ENCODE assay signal across 33 cellular contexts in genomic region chr19:56956503-56957226, GRCh38.
"Had no signal": no experiment of that assay in that cellular context is flagged by ENCODE, and none has a peak within 500 bp of the region (broad histone marks: within the 10 kb centered on the region; RNA-seq: fewer than 3 reads in every experiment).

No MANE protein-coding gene starts in this region.

- H2AFZ ChIP-seq: PC-9 had no signal

- ATAC-seq: Panc1, Right ventricle myocardium inferior, SK-N-SH treated with all-trans-retinoic acid at 6 μM for 48 hours, T-cell had no signal

- H3K4me1 Mint-ChIP-seq: T-cell had no signal

- DNase-seq: Karpas-422, KBM-7, MG63, NCI-H1048, NCI-H1092 treated with DMSO at 0.1 percent for 48 hours, NCI-H1105 treated with DMSO at 0.1 percent for 48 hours, NCI-H1436, NCI-H146, NCI-H1694, NCI-H187, NCI-H1930, NCI-H2029 treated with DMSO at 0.1 percent for 48 hours, NCI-H2081 treated with DMSO at 0.1 percent for 48 hours, NCI-H2107, NCI-H2171, NCI-H345, NCI-H446, NCI-H510A treated with DMSO at 0.1 percent for 48 hours, NCI-H524 treated with DMSO at 0.1 percent for 48 hours, NCI-H526 treated with DMSO at 0.1 percent for 48 hours, NCI-H774, PC-9, SHP77, SIG-M5, SJCRH30, T-cell had no signal

- H3K9me3 ChIP-seq: MG63, SJCRH30 had no signal

- H3K27me3 ChIP-seq: MG63, SJCRH30 had no signal

- H3K4me3 ChIP-seq: MG63, PC-9, SJCRH30, SK-N-MC had no signal

- H3K27ac ChIP-seq: KMS-11, PC-9, RWPE1, SJCRH30, SK-N-MC had no signal

- H3K36me3 ChIP-seq: MG63, SJCRH30 had no signal

- H3K36me3 Mint-ChIP-seq: T-cell had no signal

- H3K4me3 Mint-ChIP-seq: T-cell had no signal

- H3K4me2 ChIP-seq: KMS-11, PC-9 had no signal

- FAIRE-seq: RCC 7860 had no signal

- H3K9ac ChIP-seq: KMS-11 had no signal

- H3K27ac Mint-ChIP-seq: T-cell had no signal
